Comparison of ENCODE assay signal across 8 cellular contexts in the genomic region with DNA sequence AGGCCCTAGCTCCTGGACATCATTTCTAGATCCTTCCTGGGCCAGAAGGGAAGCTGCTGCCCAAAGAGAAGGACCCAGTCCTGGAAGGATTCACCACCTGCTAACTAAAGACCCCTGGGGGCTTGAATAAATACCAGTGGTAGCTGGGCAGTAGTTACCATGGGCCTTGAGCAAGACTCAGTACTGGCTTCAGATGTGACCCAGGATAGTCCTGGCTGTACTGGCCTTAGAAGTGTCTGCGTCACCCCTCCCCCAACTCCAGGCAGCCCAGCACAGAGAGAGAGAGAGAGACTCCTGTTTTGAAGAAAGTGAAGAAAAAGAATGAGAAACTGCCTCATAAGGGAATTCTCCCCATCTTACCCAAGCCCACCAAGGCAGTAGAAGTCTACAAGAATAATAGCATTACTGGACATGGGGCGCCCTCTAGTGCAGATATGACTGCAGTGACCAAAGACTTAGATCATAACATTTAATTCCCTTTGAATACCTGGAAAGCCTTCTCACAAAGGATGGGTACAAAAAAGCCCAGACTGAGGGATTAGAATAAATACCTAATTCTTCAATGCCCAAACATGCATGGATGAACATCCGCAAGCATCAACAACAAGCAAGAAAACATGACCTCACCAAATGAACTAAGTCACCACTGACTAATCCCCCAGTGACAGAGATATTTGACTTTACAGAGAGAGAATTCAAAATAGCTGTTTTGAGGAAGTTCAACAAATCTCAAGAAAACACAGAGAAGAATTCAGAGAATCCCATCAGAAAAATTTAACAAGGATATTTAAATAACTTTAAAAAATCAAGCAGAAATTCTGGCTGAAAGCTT.
DNase-seq lines count a peak whose midpoint lies in the region; TF ChIP-seq lines count a peak whose summit lies in the region.

No MANE protein-coding gene starts in this region.

- H3K36me3 Mint-ChIP-seq in progenitor cell of endocrine pancreas (ENCODE audit: insufficient read depth), result peaks cover 2% of the 10 kb centered on the region

- no peak overlapping the region for H3K4me3 ChIP-seq in fibroblast of mammary gland (ENCODE audit: control insufficient read depth, low read depth, low read length)

- H3K4me1 Mint-ChIP-seq in progenitor cell of endocrine pancreas (ENCODE audit: low read depth), result no peaks in the 10 kb centered on the region

- TF ChIP-seq CTCF in fibroblast of mammary gland (conservative IDR thresholded peaks at IDR 0.05; ENCODE audit: control insufficient read depth, insufficient read depth, low read depth, low read length) (peak; percentile 67), progenitor cell of endocrine pancreas (IDR thresholded peaks at IDR 0.05; ENCODE audit: unreplicated experiment) (peak; percentile 75)

- H3K9me3 Mint-ChIP-seq in progenitor cell of endocrine pancreas (ENCODE audit: low read depth), result peaks cover 12% of the 10 kb centered on the region

- H3K4me3 Mint-ChIP-seq in progenitor cell of endocrine pancreas (ENCODE audit: low read depth), result no peak overlapping the region

- H3K27me3 Mint-ChIP-seq in progenitor cell of endocrine pancreas, result no peaks in the 10 kb centered on the region

- no peak overlapping the region for H3K27ac Mint-ChIP-seq in progenitor cell of endocrine pancreas

- DNase-seq in DMS153 treated with DMSO at 0.1 percent for 48 hours (lab: John Stamatoyannopoulos, UW; ENCODE audit: unreplicated experiment), result peak; percentile 30
- DNase-seq in HCEC 1CT, result peak; percentile 7
- DNase-seq in NCI-H345 (lab: John Stamatoyannopoulos, UW), result peak; percentile 37
- peak; percentile 54 for DNase-seq in activated CD4-positive, alpha-beta T cell treated with anti-CD3 and anti-CD28 coated beads, Interleukin-2, amount 50 U/mL, for 1 hour
- peak; percentile 51 for DNase-seq in fibroblast of mammary gland (ENCODE audit: low read depth)
- peak; percentile 21 for DNase-seq in progenitor cell of endocrine pancreas (ENCODE audit: low spot score, unreplicated experiment)
- DNase-seq in amniotic stem cell (lab: John Stamatoyannopoulos, UW), result no peak
- DNase-seq in hippocampal formation (lab: John Stamatoyannopoulos, UW), result no peak

Comparison
In these comparisons a context has a peak if more than half of its experiments do, and no peak if none do; other contexts are left out.
1. DNase-seq: peak in DMS153 treated with DMSO at 0.1 percent for 48 hours (single experiment), HCEC 1CT (single experiment), NCI-H345 (single experiment), activated CD4-positive, alpha-beta T cell treated with anti-CD3 and anti-CD28 coated beads, Interleukin-2, amount 50 U/mL, for 1 hour (single experiment), fibroblast of mammary gland (single experiment) and progenitor cell of endocrine pancreas (single experiment); none in amniotic stem cell (single experiment) and hippocampal formation (0 of 2).